ENCODE assay signal across 12 cellular contexts in genomic region chr7:42107484-42107883, GRCh38.
A peak's percentile ranks its signal among the peaks of the same experiment; 100 is the strongest.
DNase-seq lines count a peak whose midpoint lies in the region; ATAC-seq and TF ChIP-seq lines count a peak whose summit lies in the region.
"Had no signal": no experiment of that assay in that cellular context is flagged by ENCODE, and none has a peak within 500 bp of the region (broad histone marks: within the 10 kb centered on the region; RNA-seq: fewer than 3 reads in every experiment).

No MANE protein-coding gene starts in this region.

- TF ChIP-seq POLR2A in sigmoid colon (IDR thresholded peaks at IDR 0.05): no peak

- peaks cover 0 to 80% (median 75%) of the 10 kb centered on the region in 4 donors for H3K4me1 ChIP-seq in sigmoid colon

- H3K27ac ChIP-seq in sigmoid colon: peak overlapping the region; percentile 53 to 70 (median 58)

- WGBS in sigmoid colon, 2 donors: 35 to 65% methylated on average over 5 of the region's 5 CpGs

- no peak overlapping the region for H3K4me3 ChIP-seq in H7 (ENCODE audit: insufficient read depth, low read depth, low read length)
- no peak overlapping the region for H3K4me3 ChIP-seq in sigmoid colon
- H3K4me3 ChIP-seq: K562 had no signal

- intact Hi-C loops in left ventricle myocardium superior (cut with micrococcal nuclease): no loop called here
- intact Hi-C loops in sigmoid colon (cut with DNase I): no loop called here

- H3K27me3 ChIP-seq in H7 (ENCODE audit: control insufficient read depth, insufficient read depth, low read length) (no peaks in the 10 kb centered on the region), sigmoid colon (no peaks in the 10 kb centered on the region)

- no peaks in the 10 kb centered on the region for H3K9me3 ChIP-seq in sigmoid colon

- DNase-seq in H7 (peak; percentile 81), SW480 (ENCODE audit: low spot score) (peak; percentile 22), left ventricle myocardium superior (no peak), sigmoid colon (no peak), NCI-H226 (no peak), cortex of kidney (lab: John Stamatoyannopoulos, UW) (no peak)
- DNase-seq: activated T-cell treated with anti-CD3 and anti-CD28 coated beads, Interleukin-2, amount 50 U/mL, for 4 hours; NCI-H446 treated with DMSO at 0.1 percent for 48 hours; T-cell had no signal

- ATAC-seq in left ventricle myocardium superior: peak; percentile 74
- ATAC-seq in GM18517 (IDR thresholded peaks at IDR 0.05; ENCODE audit: unreplicated experiment): no peak
- ATAC-seq in GM21381 (IDR thresholded peaks at IDR 0.05; ENCODE audit: unreplicated experiment): no peak
- ATAC-seq: activated T-cell treated with anti-CD3 and anti-CD28 coated beads, Interleukin-2, amount 50 U/mL, for 4 hours; K562; T-cell had no signal

- TF ChIP-seq EP300 in sigmoid colon (IDR thresholded peaks at IDR 0.05): no peak

- TF ChIP-seq CTCF in sigmoid colon (IDR thresholded peaks at IDR 0.05): no peak

- H3K36me3 ChIP-seq in H7 (replicated peaks; ENCODE audit: control insufficient read depth, insufficient read depth, low read length) (no peaks in the 10 kb centered on the region), sigmoid colon (peaks cover 0 to 8% (median 0%) of the 10 kb centered on the region in 4 donors)

Comparison
In these comparisons a context has a peak if more than half of its experiments do, and no peak if none do; other contexts are left out.
1. DNase-seq: peak in H7 (single experiment) and SW480 (single experiment); none in left ventricle myocardium superior (single experiment), sigmoid colon (single experiment), NCI-H226 (single experiment) and cortex of kidney (single experiment).